In the genomic region with DNA sequence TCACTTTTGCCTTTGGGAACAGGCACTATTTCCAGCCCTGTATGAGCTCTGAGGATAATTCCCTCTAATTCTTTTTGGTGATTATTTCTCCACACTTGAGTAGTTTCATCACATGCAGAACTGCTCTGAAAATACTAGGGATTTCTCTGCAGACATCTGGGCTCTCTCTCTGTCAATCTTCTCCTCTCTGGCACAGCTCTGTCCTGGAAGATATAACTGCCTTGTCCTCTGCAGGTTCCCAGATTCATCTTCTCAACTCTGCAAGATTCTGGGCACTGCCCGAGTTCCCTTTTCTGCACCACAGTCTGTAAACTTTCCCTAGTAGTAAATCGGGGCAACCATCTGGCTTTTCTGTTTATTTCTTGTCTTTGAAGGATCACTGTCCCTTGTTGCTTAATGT, we compare ENCODE assay signal across 21 cellular contexts.
"Had no signal": no experiment of that assay in that cellular context is flagged by ENCODE, and none has a peak within 500 bp of the region (broad histone marks: within the 10 kb centered on the region; RNA-seq: fewer than 3 reads in every experiment).

No MANE protein-coding gene starts in this region.

- H3K4me3 Mint-ChIP-seq: T-cell had no signal

- H3K9ac ChIP-seq: SK-N-SH had no signal

- H3K36me3 ChIP-seq: MG63 had no signal

- H3K4me2 ChIP-seq: SK-N-SH had no signal

- DNase-seq: Karpas-422, KBM-7, MG63, NCI-H1092, NCI-H1105 treated with DMSO at 0.1 percent for 48 hours, NCI-H1417 treated with DMSO at 0.1 percent for 48 hours, NCI-H146, NCI-H1694 treated with DMSO at 0.1 percent for 48 hours, NCI-H1930, NCI-H2081 treated with DMSO at 0.1 percent for 48 hours, NCI-H2171, NCI-H226, NCI-H446, NCI-H510A, NCI-H526, RPMI8226, SHP77, SK-N-SH, SW 1271, T-cell had no signal

- FAIRE-seq: RCC 7860 had no signal

- H3K9me3 ChIP-seq: MG63, SK-N-SH had no signal

- H3K27ac Mint-ChIP-seq: T-cell had no signal

- ATAC-seq: T-cell had no signal

- H3K4me1 Mint-ChIP-seq: T-cell had no signal

- H3K4me3 ChIP-seq: MG63 had no signal

- H3K36me3 Mint-ChIP-seq: T-cell had no signal
